Comparison of ENCODE assay signal across 19 cellular contexts in the genomic region with DNA sequence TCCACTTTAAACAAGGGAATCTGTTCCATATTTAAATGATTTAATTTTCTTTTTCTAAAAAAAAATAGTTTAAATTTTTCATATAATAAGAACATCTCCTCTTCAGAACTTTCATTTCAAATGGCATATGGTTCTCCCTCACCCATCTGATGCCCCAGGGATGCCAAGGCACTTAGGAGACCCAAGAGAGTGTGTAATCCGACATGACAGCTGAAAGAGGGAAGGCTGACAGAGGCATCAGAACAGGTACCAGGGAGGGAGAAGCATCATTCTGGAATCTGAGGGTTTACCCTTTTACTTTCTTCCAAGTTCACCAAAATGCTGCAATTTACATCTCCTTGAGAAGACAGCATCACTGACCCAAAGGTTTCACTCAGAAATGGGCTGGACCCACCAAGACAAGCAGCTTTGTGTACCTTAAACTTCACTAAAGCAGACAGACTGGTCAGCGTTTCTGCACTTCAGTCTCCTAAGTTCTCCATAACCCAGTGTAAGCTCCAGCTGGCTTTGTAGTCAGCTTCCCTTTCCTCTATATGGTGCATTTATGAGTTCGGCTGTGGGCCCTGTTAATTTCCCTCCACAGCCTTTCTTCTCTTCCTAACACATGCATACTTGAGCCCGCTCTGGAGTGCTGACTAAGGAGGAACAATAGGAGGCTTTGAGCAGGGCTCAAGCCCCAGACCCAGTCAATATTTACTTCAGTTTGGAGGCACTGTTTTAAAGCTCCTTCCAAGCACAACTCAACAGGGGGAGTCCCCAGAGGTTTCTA.
DNase-seq lines count a peak whose midpoint lies in the region; ATAC-seq lines count a peak whose summit lies in the region.
"Had no signal": no experiment of that assay in that cellular context is flagged by ENCODE, and none has a peak within 500 bp of the region (broad histone marks: within the 10 kb centered on the region; RNA-seq: fewer than 3 reads in every experiment).

No MANE protein-coding gene starts in this region.

- no peaks in the 10 kb centered on the region for H3K9me3 ChIP-seq in HAP-1
- no peaks in the 10 kb centered on the region for H3K9me3 ChIP-seq in NT2/D1 (ENCODE audit: insufficient read depth, low read length)
- H3K9me3 ChIP-seq: BLaER1 treated with 17β-estradiol and CSF1 and Interleukin-3, amounts not matched to agents 10 nM and 100 nM; gastrocnemius medialis; Peyer's patch; suprapubic skin had no signal

- H3K36me3 ChIP-seq in HAP-1 (replicated peaks) (no peaks in the 10 kb centered on the region), NT2/D1 (ENCODE audit: insufficient read depth, insufficient read length, low read length) (no peaks in the 10 kb centered on the region)
- H3K36me3 ChIP-seq: BLaER1 treated with 17β-estradiol and CSF1 and Interleukin-3, amounts not matched to agents 10 nM and 100 nM; gastrocnemius medialis; Peyer's patch; suprapubic skin had no signal

- H3K4me1 ChIP-seq in HAP-1: peaks cover 56% of the 10 kb centered on the region
- H3K4me1 ChIP-seq in NT2/D1 (ENCODE audit: insufficient read depth, insufficient read length): no peaks in the 10 kb centered on the region
- H3K4me1 ChIP-seq: BLaER1 treated with 17β-estradiol and CSF1 and Interleukin-3, amounts not matched to agents 10 nM and 100 nM; gastrocnemius medialis; Peyer's patch had no signal

- DNase-seq in COLO829 (ENCODE audit: low spot score) (peak; percentile 54), HAP-1 (ENCODE audit: low spot score in 2 of 2) (peak; percentile 79 to 93), NT2/D1 (ENCODE audit: low read depth, low spot score) (peak; percentile 16), iPS-NIHi7 (ENCODE audit: extremely low spot score) (peak; percentile 26), NCI-H1694 (lab: John Stamatoyannopoulos, UW) (no peak)
- DNase-seq in stimulated activated naive CD4-positive, alpha-beta T cell (lab: John Stamatoyannopoulos, UW): no peak
- DNase-seq: effector CD8-positive, alpha-beta T cell; gastrocnemius medialis; GDM1; NCI-H2081; nephron progenitor cell; Peyer's patch had no signal

- H3K9ac ChIP-seq in NT2/D1 (ENCODE audit: insufficient read length, low read depth): no peak overlapping the region
- H3K9ac ChIP-seq: BLaER1 treated with 17β-estradiol and CSF1 and Interleukin-3, amounts not matched to agents 10 nM and 100 nM had no signal

- in situ Hi-C loops in HAP-1 (cut with MboI; ENCODE audit: low sequenced_read_pairs): loop anchor here (25.0 kb wide), 2 partner anchors 191 to 416 kb away; no protein-coding TSS in a partner anchor

- no peak for ATAC-seq in HG02571 (IDR thresholded peaks at IDR 0.05; ENCODE audit: unreplicated experiment)
- no peak for ATAC-seq in GM18858 (IDR thresholded peaks at IDR 0.05; ENCODE audit: unreplicated experiment)
- ATAC-seq: activated T-helper 17 cell treated with anti-CD3 and anti-CD28 coated beads, Interleukin-2, amount 50 U/mL, for 72 hours; gastrocnemius medialis; HepG2 had no signal

- H3K4me3 ChIP-seq in HAP-1: no peak overlapping the region
- H3K4me3 ChIP-seq in NT2/D1 (ENCODE audit: insufficient read length, low read depth): no peak overlapping the region
- H3K4me3 ChIP-seq: BLaER1 treated with 17β-estradiol and CSF1 and Interleukin-3, amounts not matched to agents 10 nM and 100 nM; gastrocnemius medialis; Peyer's patch; skin epidermis; suprapubic skin had no signal

- H3K27me3 ChIP-seq in HAP-1 (ENCODE audit: low read depth) (no peaks in the 10 kb centered on the region), NT2/D1 (ENCODE audit: insufficient read depth, insufficient read length) (no peaks in the 10 kb centered on the region)
- H3K27me3 ChIP-seq: BLaER1 treated with 17β-estradiol and CSF1 and Interleukin-3, amounts not matched to agents 10 nM and 100 nM; gastrocnemius medialis; Peyer's patch; suprapubic skin had no signal

Comparison
In these comparisons a context has a peak if more than half of its experiments do, and no peak if none do; other contexts are left out.
1. DNase-seq: peak in COLO829 (single experiment), HAP-1 (2 of 2), NT2/D1 (single experiment) and iPS-NIHi7 (single experiment); none in NCI-H1694 (single experiment) and stimulated activated naive CD4-positive, alpha-beta T cell (0 of 6).